ENCODE assay signal across 8 cellular contexts in the genomic region with DNA sequence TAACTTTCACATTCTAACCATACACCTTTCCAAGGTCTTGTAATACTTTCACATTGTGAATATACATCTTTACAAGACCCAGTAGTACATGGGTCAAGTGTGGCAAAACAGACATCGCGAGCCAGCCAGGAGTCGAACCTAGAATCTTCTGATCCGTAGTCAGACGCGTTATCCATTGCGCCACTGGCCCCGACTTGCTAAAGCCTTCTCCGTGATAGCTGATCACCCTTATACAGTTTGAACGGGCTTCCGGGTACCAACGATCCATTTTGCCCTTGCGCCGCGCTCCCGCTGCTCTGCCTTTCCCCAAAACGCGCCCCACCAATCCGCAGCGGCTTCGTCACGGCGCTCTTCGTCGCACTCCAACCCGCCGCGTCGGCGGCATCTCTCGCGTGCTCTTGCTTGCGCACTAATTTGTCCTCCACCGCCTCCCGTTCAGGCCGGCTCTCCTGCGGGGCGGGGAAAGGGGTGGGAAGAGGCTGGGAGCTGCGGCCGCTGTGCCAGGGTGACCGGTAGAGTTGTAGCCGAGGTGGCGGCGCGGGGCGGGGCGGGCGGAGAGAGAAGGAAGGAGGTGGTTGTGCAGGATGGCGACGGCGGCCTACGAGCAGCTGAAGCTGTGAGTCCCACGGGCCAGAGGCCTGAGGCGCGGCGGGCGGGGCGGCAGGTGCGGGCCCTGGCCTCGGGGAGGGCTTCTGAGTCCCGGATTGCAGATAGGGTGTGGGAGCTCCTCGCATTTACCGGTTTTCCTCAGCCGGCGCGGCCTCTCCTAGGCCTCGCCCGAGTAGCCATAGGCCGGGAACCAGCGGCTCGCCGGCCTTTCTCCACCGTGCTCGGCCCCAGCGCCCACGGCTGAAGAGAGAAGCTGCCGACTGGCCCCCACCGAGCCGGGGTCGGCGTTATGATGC. TPM values are rescaled to one million over a fixed set of nuclear protein-coding genes. Genes with fewer than 3 reads are reported as not detected.
A peak's percentile ranks its signal among the peaks of the same experiment; 100 is the strongest.
DNase-seq lines count a peak whose midpoint lies in the region; ATAC-seq and TF ChIP-seq lines count a peak whose summit lies in the region.

A gene with protein sequence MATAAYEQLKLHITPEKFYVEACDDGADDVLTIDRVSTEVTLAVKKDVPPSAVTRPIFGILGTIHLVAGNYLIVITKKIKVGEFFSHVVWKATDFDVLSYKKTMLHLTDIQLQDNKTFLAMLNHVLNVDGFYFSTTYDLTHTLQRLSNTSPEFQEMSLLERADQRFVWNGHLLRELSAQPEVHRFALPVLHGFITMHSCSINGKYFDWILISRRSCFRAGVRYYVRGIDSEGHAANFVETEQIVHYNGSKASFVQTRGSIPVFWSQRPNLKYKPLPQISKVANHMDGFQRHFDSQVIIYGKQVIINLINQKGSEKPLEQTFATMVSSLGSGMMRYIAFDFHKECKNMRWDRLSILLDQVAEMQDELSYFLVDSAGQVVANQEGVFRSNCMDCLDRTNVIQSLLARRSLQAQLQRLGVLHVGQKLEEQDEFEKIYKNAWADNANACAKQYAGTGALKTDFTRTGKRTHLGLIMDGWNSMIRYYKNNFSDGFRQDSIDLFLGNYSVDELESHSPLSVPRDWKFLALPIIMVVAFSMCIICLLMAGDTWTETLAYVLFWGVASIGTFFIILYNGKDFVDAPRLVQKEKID (plus strand): TSS at position 515 of the 905 bp plus-strand sequence. CDS start 70 bp downstream, at position 585.

- H3K36me3 ChIP-seq in DOHH2 (ENCODE audit: control insufficient read depth, low read length) (peaks cover 28% of the 10 kb centered on the region), GM23338 (ENCODE audit: insufficient read depth) (no peaks in the 10 kb centered on the region)

- TF ChIP-seq CTCF in DOHH2 (IDR thresholded peaks at IDR 0.05; ENCODE audit: low read depth, low read length, poor library complexity, severe bottlenecking), result no peak
- no peak for TF ChIP-seq CTCF in GM23338 (conservative IDR thresholded peaks at IDR 0.05; ENCODE audit: low read depth in 2 of 2)

- peaks cover 52% of the 10 kb centered on the region for H3K4me1 Mint-ChIP-seq in GM23338
- H3K4me1 Mint-ChIP-seq in naive B cell, result peaks cover 46 to 52% (median 49%) of the 10 kb centered on the region in 3 donors
- peaks cover 44% of the 10 kb centered on the region for H3K4me1 Mint-ChIP-seq in stimulated activated memory B cell treated with anti-CD40 and anti-IgM and Interleukin-4, amounts not matched to agents 10 μg/mL and 1 μg/mL and 100 μg/mL, for 72 hours

- H3K27ac Mint-ChIP-seq in GM23338 (peak within 1 kb of the TSS; percentile 95), naive B cell (peak within 1 kb of the TSS; percentile 96 to 100 (median 98))
- H3K27ac Mint-ChIP-seq in stimulated activated memory B cell treated with anti-CD40 and anti-IgM and Interleukin-4, amounts not matched to agents 10 μg/mL and 1 μg/mL and 100 μg/mL, for 72 hours, result peak within 1 kb of the TSS; percentile 77

- H3K9me2 ChIP-seq in DOHH2 (replicated peaks; ENCODE audit: control insufficient read depth, low read length) (no peaks in the 10 kb centered on the region), GM23338 (ENCODE audit: insufficient read depth) (no peaks in the 10 kb centered on the region)

- H3F3A ChIP-seq in DOHH2 (ENCODE audit: control insufficient read depth, insufficient read depth) (no peaks in the 10 kb centered on the region), GM23338 (replicated peaks; ENCODE audit: low read depth) (no peaks in the 10 kb centered on the region)

- H3K36me3 Mint-ChIP-seq in GM23338 (ENCODE audit: low read depth), result peaks cover 20% of the 10 kb centered on the region
- peaks cover 4 to 16% of the 10 kb centered on the region in 2 donors for H3K36me3 Mint-ChIP-seq in naive B cell
- peaks cover 18% of the 10 kb centered on the region for H3K36me3 Mint-ChIP-seq in stimulated activated memory B cell treated with anti-CD40 and anti-IgM and Interleukin-4, amounts not matched to agents 10 μg/mL and 1 μg/mL and 100 μg/mL, for 72 hours

- H2AFZ ChIP-seq in GM23338, result peak within 1 kb of the TSS; percentile 75; the same call in 1 of the 2 replicates

- H3K4me3 ChIP-seq in DOHH2 (ENCODE audit: low read length), result peak within 1 kb of the TSS; percentile 96
- peak within 1 kb of the TSS; percentile 97 for H3K4me3 ChIP-seq in GM23338

- H3K27ac ChIP-seq in DOHH2 (ENCODE audit: low read depth, low read length) (peak within 1 kb of the TSS; percentile 56), GM23338 (ENCODE audit: low read depth) (peak within 1 kb of the TSS; percentile 93)

- peaks cover 49% of the 10 kb centered on the region for H3K79me2 ChIP-seq in DOHH2 (ENCODE audit: control insufficient read depth, low read length)
- H3K79me2 ChIP-seq in GM23338 (replicated peaks; ENCODE audit: insufficient read depth), result peaks cover 47% of the 10 kb centered on the region

- peak within 1 kb of the TSS; percentile 80 for H3K4me3 Mint-ChIP-seq in GM23338
- H3K4me3 Mint-ChIP-seq in naive B cell, result peak within 1 kb of the TSS; percentile 78 to 99 (median 94)
- H3K4me3 Mint-ChIP-seq in stimulated activated memory B cell treated with anti-CD40 and anti-IgM and Interleukin-4, amounts not matched to agents 10 μg/mL and 1 μg/mL and 100 μg/mL, for 72 hours, result peak within 1 kb of the TSS; percentile 74

- H3K4me2 ChIP-seq in DOHH2 (ENCODE audit: low read length) (peak within 1 kb of the TSS; percentile 98), GM23338 (peak within 1 kb of the TSS; percentile 96)

- H3K4me1 ChIP-seq in DOHH2 (ENCODE audit: control insufficient read depth, low read length), result peaks cover 19% of the 10 kb centered on the region
- H3K4me1 ChIP-seq in GM23338 (ENCODE audit: insufficient read depth), result peaks cover 49% of the 10 kb centered on the region

- H3K27me3 ChIP-seq in DOHH2 (ENCODE audit: control insufficient read depth, low read length) (no peaks in the 10 kb centered on the region; the same call in 1 of the 2 replicates), GM23338 (ENCODE audit: insufficient read depth) (no peaks in the 10 kb centered on the region)

- H3K9me3 ChIP-seq in DOHH2 (ENCODE audit: control insufficient read depth, insufficient read depth, low read length), result no peaks in the 10 kb centered on the region

- peak; percentile 98 for DNase-seq in GM23338 (ENCODE audit: low spot score)
- DNase-seq in LHCN-M2 (ENCODE audit: low read depth), result peak; percentile 99
- DNase-seq in RPMI8226, result peak; percentile 99
- peak; percentile 88 to 94 for DNase-seq in activated T-helper 1 cell treated with anti-CD3 and anti-CD28 coated beads, Interleukin-2, amount 50 U/mL, for 16 hours (ENCODE audit: low read depth in 1 of 2, low spot score in 1 of 2)
- DNase-seq in fibroblast of gingiva (ENCODE audit: low read depth), result peak; percentile 99
- DNase-seq in naive B cell, result peak; percentile 94

- H3K27me3 Mint-ChIP-seq in GM23338 (ENCODE audit: insufficient read depth, low read depth, poor library complexity) (peaks cover 9% of the 10 kb centered on the region), naive B cell (peaks cover 0 to 5% (median 0%) of the 10 kb centered on the region in 3 donors)
- no peaks in the 10 kb centered on the region for H3K27me3 Mint-ChIP-seq in stimulated activated memory B cell treated with anti-CD40 and anti-IgM and Interleukin-4, amounts not matched to agents 10 μg/mL and 1 μg/mL and 100 μg/mL, for 72 hours

- peak; percentile 82 for ATAC-seq in GM23338
- peak; percentile 85 to 88 for ATAC-seq in naive B cell (ENCODE audit: low read depth in 2 of 2)
- ATAC-seq in stimulated activated memory B cell treated with anti-CD40 and anti-IgM and Interleukin-4, amounts not matched to agents 10 μg/mL and 1 μg/mL and 100 μg/mL, for 72 hours, result peak; percentile 94

- peaks cover 7% of the 10 kb centered on the region; the same call in 1 of the 2 replicates for H4K20me1 ChIP-seq in DOHH2 (ENCODE audit: control insufficient read depth, insufficient read depth, low read depth, low read length)
- H4K20me1 ChIP-seq in GM23338 (replicated peaks; ENCODE audit: insufficient read depth), result peaks cover 8% of the 10 kb centered on the region; the same call in 1 of the 2 replicates

- peaks cover 6% of the 10 kb centered on the region; the same call in 2 of the 3 replicates for H3K9me3 Mint-ChIP-seq in GM23338
- peaks cover 0 to 5% (median 0%) of the 10 kb centered on the region in 7 donors for H3K9me3 Mint-ChIP-seq in naive B cell
- H3K9me3 Mint-ChIP-seq in stimulated activated memory B cell treated with anti-CD40 and anti-IgM and Interleukin-4, amounts not matched to agents 10 μg/mL and 1 μg/mL and 100 μg/mL, for 72 hours, result no peaks in the 10 kb centered on the region

TF ChIP-seq in GM23338, 12 proteins besides CTCF, POLR2A, EP300 and RAD21 (continues in another document):
- TF ChIP-seq JUNB (IDR thresholded peaks at IDR 0.05; ENCODE audit: unreplicated experiment) (peak; percentile 1), EZH2phosphoT487 (IDR thresholded peaks at IDR 0.05; ENCODE audit: unreplicated experiment) (no peak), ZNF331 (CRISPR knock-in tag; IDR thresholded peaks at IDR 0.05; ENCODE audit: low read depth) (no peak), EZH2 (IDR thresholded peaks at IDR 0.05; ENCODE audit: low read depth, unreplicated experiment) (no peak), ETS1 (IDR thresholded peaks at IDR 0.05) (peak; percentile 56), POLR2AphosphoS5 (IDR thresholded peaks at IDR 0.05; ENCODE audit: low read depth) (peak; percentile 89)

RNA-seq across cellular contexts. Expression of the gene that starts here (rescaled TPM):
- total RNA-seq in GM23338 (2014; rRNA removed; shearing (Covaris generic)), result 97.2 and 97.8 TPM in 2 replicates
- polyA plus RNA-seq in GM23338 (2016; fragmentation: Nextera tagmentation; extraction: Ambion mirVana) (43.2 and 43.5 TPM in 2 replicates), naive B cell (ENCODE audit: low read depth in 6 of 6) (10 to 100 TPM in 4 of 6 donors, 1 to 10 TPM in 2; 7.3 to 19.2 (median 15.4) TPM)
- 64.5 and 71.3 TPM in 2 replicates for total RNA-seq in LHCN-M2 (2014; rRNA removed)
- 17.1 TPM for polyA plus RNA-seq in LHCN-M2 (2012)

Comparison
In these comparisons a context has a peak if more than half of its experiments do, and no peak if none do; other contexts are left out.
1. Peak in every context shown above with its lines: DNase-seq, ATAC-seq, H3K4me3 ChIP-seq and H3K27ac ChIP-seq.